Comparison of ENCODE assay signal across 9 cellular contexts in the genomic region with DNA sequence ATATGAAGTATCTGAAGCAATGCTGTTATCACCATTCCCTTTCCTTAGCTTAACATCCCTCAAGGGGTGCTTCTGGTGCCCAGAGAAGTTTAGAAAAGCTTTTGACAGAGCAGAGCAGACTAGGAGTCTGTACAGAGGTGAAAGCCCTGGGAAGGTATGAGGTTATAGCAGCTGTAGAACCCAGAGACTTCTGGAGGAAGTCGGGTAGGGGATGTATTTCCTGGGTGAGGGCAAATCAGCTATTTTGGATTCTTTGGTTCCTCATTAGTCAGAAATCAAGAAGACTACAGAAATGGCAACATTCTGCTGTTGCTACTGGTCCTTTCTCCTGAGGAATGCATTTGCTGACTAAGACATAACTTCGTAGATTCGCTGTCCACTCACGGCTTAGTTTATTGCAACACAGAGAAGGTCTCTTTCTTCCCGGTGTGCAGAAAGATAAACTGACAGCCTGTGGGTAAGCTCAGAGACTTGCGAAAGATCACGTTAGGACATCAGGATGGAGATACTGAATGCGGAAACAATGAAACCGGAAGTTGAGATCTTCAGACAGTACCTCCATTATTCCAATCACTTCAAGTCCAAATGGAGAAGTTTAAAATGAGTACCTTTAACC. TPM values are rescaled to one million over a fixed set of nuclear protein-coding genes. Genes with fewer than 3 reads are reported as not detected.
A peak's percentile ranks its signal among the peaks of the same experiment; 100 is the strongest.
DNase-seq lines count a peak whose midpoint lies in the region; ATAC-seq, FAIRE-seq and TF ChIP-seq lines count a peak whose summit lies in the region.
"Had no signal": no experiment of that assay in that cellular context is flagged by ENCODE, and none has a peak within 500 bp of the region (broad histone marks: within the 10 kb centered on the region; RNA-seq: fewer than 3 reads in every experiment).

No MANE protein-coding gene starts in this region.

- no peak overlapping the region for H3K4me3 ChIP-seq in A549
- H3K4me3 ChIP-seq in HUES64 (ENCODE audit: low read length): no peak overlapping the region

- H3K9me3 ChIP-seq in A549: no peaks in the 10 kb centered on the region
- no peaks in the 10 kb centered on the region for H3K9me3 ChIP-seq in HUES64 (ENCODE audit: insufficient read depth, low read depth, low read length)

- H3K36me3 Mint-ChIP-seq in activated naive CD8-positive, alpha-beta T cell treated with anti-CD3 and anti-CD28 coated beads, Interleukin-2, amount 10 ng/mL, durations not matched to agents 7 days and 5 days: peaks cover 2% of the 10 kb centered on the region
- no peaks in the 10 kb centered on the region for H3K36me3 Mint-ChIP-seq in HFFc6 (ENCODE audit: low read depth)

- H3K4me2 ChIP-seq in A549: no peak overlapping the region

- H3K9ac ChIP-seq in HUES64 (ENCODE audit: low read depth, low read length): no peak overlapping the region

- H3K27me3 Mint-ChIP-seq in activated naive CD8-positive, alpha-beta T cell treated with anti-CD3 and anti-CD28 coated beads, Interleukin-2, amount 10 ng/mL, durations not matched to agents 7 days and 5 days: no peaks in the 10 kb centered on the region
- peaks cover 1% of the 10 kb centered on the region for H3K27me3 Mint-ChIP-seq in HFFc6 (ENCODE audit: insufficient read depth)

- no peaks in the 10 kb centered on the region for H3K36me3 ChIP-seq in HUES64 (ENCODE audit: insufficient read depth, low read length)

- peak overlapping the region; percentile 23 for H3K27ac Mint-ChIP-seq in activated naive CD8-positive, alpha-beta T cell treated with anti-CD3 and anti-CD28 coated beads, Interleukin-2, amount 10 ng/mL, durations not matched to agents 7 days and 5 days
- H3K27ac Mint-ChIP-seq in HFFc6: no peak overlapping the region

- H3K4me3 Mint-ChIP-seq in activated naive CD8-positive, alpha-beta T cell treated with anti-CD3 and anti-CD28 coated beads, Interleukin-2, amount 10 ng/mL, durations not matched to agents 7 days and 5 days: no peak overlapping the region
- no peak overlapping the region for H3K4me3 Mint-ChIP-seq in HFFc6

- WGBS in A549 (ENCODE audit: missing lambda C conversion rate): 71% methylated on average over 9 of the region's 9 CpGs
- WGBS in HUES64: 89% methylated on average over 9 of the region's 9 CpGs

- POLR2A ChIA-PET in A549 (lab: Yijun Ruan, JAX): no interaction called here
- POLR2A ChIA-PET in activated naive CD8-positive, alpha-beta T cell treated with anti-CD3 and anti-CD28 coated beads, Interleukin-2, amount 10 ng/mL, durations not matched to agents 7 days and 5 days (lab: Charles Lee): interaction anchor here (4.1 kb wide), 1 partner anchor 25 kb away, joined by 59 read pairs; the partner anchor contains the start of gene SESN3

- H3K27ac ChIP-seq in A549 (no peak overlapping the region), HUES64 (ENCODE audit: low read depth, low read length) (peak overlapping the region; percentile 90)

- no peak for TF ChIP-seq POLR2A in A549 (IDR thresholded peaks at IDR 0.05; ENCODE audit: low read length)

- H3K9me3 Mint-ChIP-seq in activated naive CD8-positive, alpha-beta T cell treated with anti-CD3 and anti-CD28 coated beads, Interleukin-2, amount 10 ng/mL, durations not matched to agents 7 days and 5 days: no peaks in the 10 kb centered on the region
- H3K9me3 Mint-ChIP-seq in HFFc6: no peaks in the 10 kb centered on the region

- H3K4me1 ChIP-seq in A549: 0 out of 3 replicates have a peak, but pooled peaks cover 5% of the 10 kb centered on the region
- H3K4me1 ChIP-seq in HUES64 (ENCODE audit: insufficient read depth, low read length): peaks cover 53% of the 10 kb centered on the region

- CTCF ChIA-PET in A549 (lab: Yijun Ruan, JAX): no interaction called here

- FAIRE-seq in A549 (lab: Jason Lieb, UNC): no peak

- no peak for TF ChIP-seq EP300 in A549 (IDR thresholded peaks at IDR 0.05)

- no peak for TF ChIP-seq CTCF in A549 (IDR thresholded peaks at IDR 0.05)
- no peak for TF ChIP-seq CTCF in HFFc6 (IDR thresholded peaks at IDR 0.05)

- peaks cover 35% of the 10 kb centered on the region for H3K4me1 Mint-ChIP-seq in activated naive CD8-positive, alpha-beta T cell treated with anti-CD3 and anti-CD28 coated beads, Interleukin-2, amount 10 ng/mL, durations not matched to agents 7 days and 5 days
- H3K4me1 Mint-ChIP-seq in HFFc6 (ENCODE audit: low read depth): peaks cover 6% of the 10 kb centered on the region; the same call in 1 of the 2 replicates

- no peaks in the 10 kb centered on the region for H3K27me3 ChIP-seq in HUES64 (ENCODE audit: insufficient read depth, low read length)

- ATAC-seq in A549 (no peak), HG03135 (IDR thresholded peaks at IDR 0.05; ENCODE audit: unreplicated experiment) (no peak)
- no peak for ATAC-seq in activated naive CD8-positive, alpha-beta T cell treated with anti-CD3 and anti-CD28 coated beads, Interleukin-2, amount 10 ng/mL, durations not matched to agents 7 days and 5 days (ENCODE audit: low read depth)

- DNase-seq in A549 (ENCODE audit: low read depth in 1 of 2, low spot score in 1 of 2) (no peak), left kidney (ENCODE audit: low read depth, low spot score) (peak; percentile 10), NCI-H1105 (lab: John Stamatoyannopoulos, UW) (no peak), HFFc6 (no peak), NCI-H510A treated with DMSO at 0.1 percent for 48 hours (lab: John Stamatoyannopoulos, UW) (no peak)
- no peak for DNase-seq in activated naive CD8-positive, alpha-beta T cell treated with anti-CD3 and anti-CD28 coated beads, Interleukin-2, amount 10 ng/mL, durations not matched to agents 7 days and 5 days
- DNase-seq: activated CD4-positive, alpha-beta T cell treated with anti-CD3 and anti-CD28 coated beads for 1 hour had no signal

- no peak for TF ChIP-seq RAD21 in A549 (conservative IDR thresholded peaks at IDR 0.05 in 1 of 2, IDR thresholded peaks at IDR 0.05 in 1 of 2)

TF ChIP-seq in A549, 52 proteins besides CTCF, POLR2A, EP300 and RAD21:
- TF ChIP-seq HEYL (CRISPR knock-in tag; IDR thresholded peaks at IDR 0.05): no peak
- TF ChIP-seq MAFK (IDR thresholded peaks at IDR 0.05; ENCODE audit: partially characterized antibody): peak; percentile 19

RNA-seq across cellular contexts. Expression of gene SESN3, which starts 25.3 kb away (rescaled TPM):
- polyA plus RNA-seq in A549 (2011; rRNA removed): 3.3 and 3.6 TPM in 2 replicates
- 0.30 and 0.34 TPM in 2 replicates for polyA plus RNA-seq in A549 (2012; cell fraction: cytosol; rRNA removed)
- 0.24 and 0.44 TPM in 2 replicates for polyA plus RNA-seq in A549 (2012; cell fraction: nucleus; rRNA removed)
- polyA plus RNA-seq in A549 (2017; fragmentation: RNase III; extraction: RNeasy Plus Mini Kit Qiagen cat#74134 plus additional on column Dnase treatment): 0.31 to 0.46 TPM (median 0.35 TPM) in 3 replicates
- 4.2 and 6.2 TPM in 2 replicates for polyA minus RNA-seq in A549 (2011; rRNA and poly(A)+ RNA removed)
- 13.3 TPM for polyA plus RNA-seq in HUES64 (2013, experiment 1 of 2)
- 19.7 TPM for polyA plus RNA-seq in HUES64 (2013, experiment 2 of 2)
- total RNA-seq in activated naive CD8-positive, alpha-beta T cell treated with anti-CD3 and anti-CD28 coated beads, Interleukin-2, amount 10 ng/mL, durations not matched to agents 7 days and 5 days: 10 to 100 TPM; 45.4 to 48.8 TPM
- total RNA-seq in HFFc6 (2021; fragmentation: NEBNext Ultra II Directional; extraction: Animal tissue kit (Norgen Biotek cat#: 25700)): under 1 TPM; 0.12 to 0.28 (median 0.21) TPM

Comparison
In these comparisons a context has a peak if more than half of its experiments do, and no peak if none do; other contexts are left out.
1. RNA of gene SESN3, which starts 25.3 kb away (total RNA-seq): 45.4 to 48.8 TPM in activated naive CD8-positive, alpha-beta T cell treated with anti-CD3 and anti-CD28 coated beads, Interleukin-2, amount 10 ng/mL, durations not matched to agents 7 days and 5 days; 0.12 to 0.28 TPM in HFFc6; every median in the first group is over 10 times any median in the second.